Comparison of ENCODE assay signal across 20 cellular contexts in genomic region chr10:124601016-124601415, GRCh38.
DNase-seq lines count a peak whose midpoint lies in the region; ATAC-seq, FAIRE-seq and TF ChIP-seq lines count a peak whose summit lies in the region.
"Had no signal": no experiment of that assay in that cellular context is flagged by ENCODE, and none has a peak within 500 bp of the region (broad histone marks: within the 10 kb centered on the region; RNA-seq: fewer than 3 reads in every experiment).

No MANE protein-coding gene starts in this region.

- H3K9me3 ChIP-seq in osteoblast (ENCODE audit: low read depth, low read length), result no peaks in the 10 kb centered on the region
- no peaks in the 10 kb centered on the region for H3K9me3 ChIP-seq in SJCRH30 (replicated peaks)
- H3K9me3 ChIP-seq in suprapubic skin, result no peaks in the 10 kb centered on the region
- H3K9me3 ChIP-seq: heart right ventricle, lower lobe of right lung, ovary, right lobe of liver, tibial artery had no signal

- TF ChIP-seq CTCF in activated B cell treated with CpG ODN at 0.5 μM for 24 hours (IDR thresholded peaks at IDR 0.05) (no peak), osteoblast (IDR thresholded peaks at IDR 0.05; ENCODE audit: extremely low read depth, low read depth, low read length) (no peak), suprapubic skin (IDR thresholded peaks at IDR 0.05) (no peak)

- H3K27ac ChIP-seq in osteoblast (ENCODE audit: low read depth, low read length) (no peak overlapping the region), SJCRH30 (no peak overlapping the region), suprapubic skin (no peak overlapping the region)
- H3K27ac ChIP-seq: heart right ventricle, lower lobe of right lung, ovary, right lobe of liver, tibial artery had no signal

- H3K4me2 ChIP-seq in osteoblast (ENCODE audit: insufficient read depth, low read length), result no peak overlapping the region

- H3K4me1 ChIP-seq in osteoblast (ENCODE audit: insufficient read depth, low read length), result no peaks in the 10 kb centered on the region
- H3K4me1 ChIP-seq in SJCRH30, result no peaks in the 10 kb centered on the region
- H3K4me1 ChIP-seq in suprapubic skin, result no peaks in the 10 kb centered on the region
- H3K4me1 ChIP-seq: heart right ventricle, lower lobe of right lung, tibial artery had no signal

- TF ChIP-seq EP300 in suprapubic skin (IDR thresholded peaks at IDR 0.05), result no peak

- no peaks in the 10 kb centered on the region for H3K9me3 Mint-ChIP-seq in activated B cell treated with CpG ODN at 0.5 μM for 24 hours
- H3K9me3 Mint-ChIP-seq: activated CD4-positive, alpha-beta memory T cell treated with anti-CD3 and anti-CD28 coated beads, Interleukin-2, amount 10 ng/mL, durations not matched to agents 7 days and 5 days; activated T-cell treated with anti-CD3 and anti-CD28 coated beads, Interleukin-2, amount 50 U/mL, for 24 hours; WTC11 had no signal

- no peak for DNase-seq in GM12891 (ENCODE audit: insufficient read length, low spot score)
- no peak for DNase-seq in activated B cell treated with CpG ODN at 0.5 μM for 24 hours
- peak; percentile 71 for DNase-seq in osteoblast (ENCODE audit: insufficient read length, low spot score, missing footprints)
- DNase-seq in SJCRH30, result no peak
- DNase-seq in suprapubic skin (ENCODE audit: low spot score in 2 of 2), result no peak
- DNase-seq: activated CD4-positive, alpha-beta memory T cell treated with anti-CD3 and anti-CD28 coated beads, Interleukin-2, amount 10 ng/mL, durations not matched to agents 7 days and 5 days; activated naive CD4-positive, alpha-beta T cell; activated T-cell treated with anti-CD3 and anti-CD28 coated beads, Interleukin-2, amount 50 U/mL, for 24 hours; amygdala; COR-L47; lower lobe of right lung; NCI-H748 treated with DMSO at 0.1 percent for 48 hours; OCI-M1; tibial artery had no signal

- TF ChIP-seq POLR2A in GM12891 (IDR thresholded peaks at IDR 0.05; ENCODE audit: low read depth, low read length) (no peak), suprapubic skin (IDR thresholded peaks at IDR 0.05) (no peak)

- H3K27me3 ChIP-seq in osteoblast (ENCODE audit: insufficient read depth, low read length), result no peaks in the 10 kb centered on the region
- no peaks in the 10 kb centered on the region for H3K27me3 ChIP-seq in SJCRH30
- no peaks in the 10 kb centered on the region for H3K27me3 ChIP-seq in suprapubic skin
- H3K27me3 ChIP-seq: heart right ventricle, ovary, right lobe of liver, tibial artery had no signal

- POLR2A ChIA-PET in activated B cell treated with CpG ODN at 0.5 μM for 24 hours (lab: Charles Lee), result interaction anchor here (0.8 to 10.6 kb wide), 27 partner anchors 9 to 143 kb away, joined by 3 to 207 read pairs (median 6); partner anchors contain the start of gene FAM53B

- no peak overlapping the region for H3K4me3 ChIP-seq in osteoblast (ENCODE audit: insufficient read depth, low read length)
- no peak overlapping the region for H3K4me3 ChIP-seq in SJCRH30
- H3K4me3 ChIP-seq in suprapubic skin, result no peak overlapping the region
- H3K4me3 ChIP-seq: heart right ventricle, lower lobe of right lung, ovary, right lobe of liver, tibial artery had no signal

- no peak overlapping the region for H2AFZ ChIP-seq in osteoblast (ENCODE audit: low read length)

- H3K4me1 Mint-ChIP-seq in activated B cell treated with CpG ODN at 0.5 μM for 24 hours, result peaks cover 97% of the 10 kb centered on the region
- H3K4me1 Mint-ChIP-seq: activated CD4-positive, alpha-beta memory T cell treated with anti-CD3 and anti-CD28 coated beads, Interleukin-2, amount 10 ng/mL, durations not matched to agents 7 days and 5 days; WTC11 had no signal

- H3K27ac Mint-ChIP-seq in activated B cell treated with CpG ODN at 0.5 μM for 24 hours, result peak overlapping the region; percentile 94
- H3K27ac Mint-ChIP-seq: activated CD4-positive, alpha-beta memory T cell treated with anti-CD3 and anti-CD28 coated beads, Interleukin-2, amount 10 ng/mL, durations not matched to agents 7 days and 5 days; activated T-cell treated with anti-CD3 and anti-CD28 coated beads, Interleukin-2, amount 50 U/mL, for 24 hours; WTC11 had no signal

- peaks cover 7% of the 10 kb centered on the region for H4K20me1 ChIP-seq in osteoblast (ENCODE audit: insufficient read depth, low read length)

- WGBS in suprapubic skin, result 92% methylated on average over 12 of the region's 12 CpGs

- peak overlapping the region; percentile 70 for H3K4me3 Mint-ChIP-seq in activated B cell treated with CpG ODN at 0.5 μM for 24 hours
- H3K4me3 Mint-ChIP-seq: activated CD4-positive, alpha-beta memory T cell treated with anti-CD3 and anti-CD28 coated beads, Interleukin-2, amount 10 ng/mL, durations not matched to agents 7 days and 5 days; activated T-cell treated with anti-CD3 and anti-CD28 coated beads, Interleukin-2, amount 50 U/mL, for 24 hours; WTC11 had no signal

- intact Hi-C loops in activated B cell treated with CpG ODN at 0.5 μM for 24 hours (cut with micrococcal nuclease), result loop anchor here (1.0 to 10.0 kb wide), 11 partner anchors 11 to 506 kb away; partner anchors contain the start of genes CHST15 and EEF1AKMT2

- H3K27me3 Mint-ChIP-seq in activated B cell treated with CpG ODN at 0.5 μM for 24 hours, result no peaks in the 10 kb centered on the region
- H3K27me3 Mint-ChIP-seq: activated CD4-positive, alpha-beta memory T cell treated with anti-CD3 and anti-CD28 coated beads, Interleukin-2, amount 10 ng/mL, durations not matched to agents 7 days and 5 days; activated T-cell treated with anti-CD3 and anti-CD28 coated beads, Interleukin-2, amount 50 U/mL, for 24 hours had no signal

- H3K36me3 ChIP-seq in osteoblast (ENCODE audit: insufficient read depth, low read length) (no peaks in the 10 kb centered on the region), SJCRH30 (no peaks in the 10 kb centered on the region), suprapubic skin (no peaks in the 10 kb centered on the region)
- H3K36me3 ChIP-seq: heart right ventricle, lower lobe of right lung, ovary, right lobe of liver, tibial artery had no signal

- H3K79me2 ChIP-seq in osteoblast (ENCODE audit: insufficient read depth, low read length), result no peaks in the 10 kb centered on the region

- FAIRE-seq in GM12891 (lab: Jason Lieb, UNC), result peak; percentile 26

- H3K36me3 Mint-ChIP-seq in activated B cell treated with CpG ODN at 0.5 μM for 24 hours (ENCODE audit: low read depth), result no peaks in the 10 kb centered on the region
- H3K36me3 Mint-ChIP-seq: WTC11 had no signal

- CTCF ChIA-PET in activated B cell treated with CpG ODN at 0.5 μM for 24 hours (lab: Charles Lee), result interaction anchor here (0.7 to 2.6 kb wide), 4 partner anchors 63 to 141 kb away, joined by 3 to 14 read pairs (median 4); no protein-coding TSS in a partner anchor

- ATAC-seq in HG02759 (IDR thresholded peaks at IDR 0.05; ENCODE audit: unreplicated experiment), result peak; percentile 18
- peak; percentile 22 for ATAC-seq in activated B cell treated with CpG ODN at 0.5 μM for 24 hours (ENCODE audit: low read depth)
- no peak for ATAC-seq in activated CD4-positive, CD25-positive, alpha-beta regulatory T cell treated with anti-CD3 and anti-CD28 coated beads, Interleukin-2, amount 50 U/mL, for 24 hours
- ATAC-seq: heart right ventricle, lower lobe of right lung, right lobe of liver, WTC11 had no signal

TF ChIP-seq in GM12891, 5 proteins besides CTCF, POLR2A, EP300 and RAD21:
- TF ChIP-seq POLR2AphosphoS5 (IDR thresholded peaks at IDR 0.05; ENCODE audit: low read depth, low read length) (no peak), PAX5 (IDR thresholded peaks at IDR 0.05; ENCODE audit: insufficient read depth, low read length, severe bottlenecking) (no peak), SPI1 (IDR thresholded peaks at IDR 0.05; ENCODE audit: low read depth, low read length) (no peak), POU2F2 (IDR thresholded peaks at IDR 0.05; ENCODE audit: low read depth, low read length) (no peak), TAF1 (IDR thresholded peaks at IDR 0.05; ENCODE audit: low read depth, low read length) (no peak)
TF ChIP-seq in GM12891: peak in this region for 0.

Comparison
In these comparisons a context has a peak if more than half of its experiments do, and no peak if none do; other contexts are left out.
1. ATAC-seq: peak in HG02759 (single experiment) and activated B cell treated with CpG ODN at 0.5 μM for 24 hours (single experiment); none in activated CD4-positive, CD25-positive, alpha-beta regulatory T cell treated with anti-CD3 and anti-CD28 coated beads, Interleukin-2, amount 50 U/mL, for 24 hours (0 of 2).